In the genomic region with DNA sequence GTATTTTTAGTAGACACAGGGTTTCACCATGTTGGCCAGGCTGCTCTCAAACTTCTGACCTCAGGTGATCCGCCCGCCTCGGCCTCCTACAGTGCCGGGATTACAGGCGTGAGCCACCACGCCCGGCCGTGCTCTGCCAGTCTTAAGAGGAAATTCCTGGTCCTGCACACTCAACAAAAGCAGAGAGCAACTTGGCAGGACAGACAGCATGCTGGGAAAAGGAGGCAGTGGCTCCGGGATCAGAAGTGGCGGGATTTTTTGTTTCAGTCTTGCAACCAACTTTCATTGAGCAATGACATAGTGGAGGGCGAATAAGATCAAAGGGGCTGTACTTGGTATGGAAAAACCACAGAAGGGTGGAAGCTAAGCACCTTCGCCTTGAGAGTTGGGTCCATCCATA, we compare ENCODE assay signal across 8 cellular contexts. TPM values are rescaled to one million over a fixed set of nuclear protein-coding genes. Genes with fewer than 3 reads are reported as not detected.
A peak's percentile ranks its signal among the peaks of the same experiment; 100 is the strongest.
DNase-seq lines count a peak whose midpoint lies in the region; ATAC-seq, FAIRE-seq and TF ChIP-seq lines count a peak whose summit lies in the region.

No MANE protein-coding gene starts in this region.

- H3K4me3 ChIP-seq in GM12864 (ENCODE audit: low read depth, low read length) (peak overlapping the region; percentile 91), gastroesophageal sphincter (peak overlapping the region in 1 of 2 donors; percentile 96), gastrocnemius medialis (peak overlapping the region in 2 of 4 donors; percentile 90 to 91)

- peak; percentile 15 for ATAC-seq in gastroesophageal sphincter
- ATAC-seq in gastrocnemius medialis, result peak in 1 of 2 donors; percentile 1
- ATAC-seq in HG03159 (IDR thresholded peaks at IDR 0.05; ENCODE audit: unreplicated experiment), result no peak

- H3K9me3 ChIP-seq in gastroesophageal sphincter, result no peaks in the 10 kb centered on the region
- H3K9me3 ChIP-seq in gastrocnemius medialis, result no peaks in the 10 kb centered on the region

- in situ Hi-C loops in gastrocnemius medialis (cut with MboI; ENCODE audit: low sequenced_read_pairs in 4 of 4), result no loop called here
- in situ Hi-C loops in KBM-7 (cut with MboI; ENCODE audit: low pct_unique_long_range_greater_than_20kb, low sequenced_read_pairs), result loop anchor here (25.0 kb wide), 2 partner anchors 117 to 667 kb away; partner anchors contain the start of gene POLR3B

- POLR2A ChIA-PET in RWPE1 (lab: Yijun Ruan, JAX; ENCODE audit: low non-redundant PET), result no interaction called here

- no peak for TF ChIP-seq EP300 in gastroesophageal sphincter (IDR thresholded peaks at IDR 0.05)

- H3K27me3 ChIP-seq in gastroesophageal sphincter (no peaks in the 10 kb centered on the region), gastrocnemius medialis (no peaks in the 10 kb centered on the region)

- H3K27ac ChIP-seq in RWPE1 (peak overlapping the region; percentile 93), gastroesophageal sphincter (peak overlapping the region in 3 of 4 donors; percentile 95 to 100 (median 95)), gastrocnemius medialis (peak overlapping the region; percentile 90 to 95 (median 94))

- FAIRE-seq in D721Med (lab: Jason Lieb, UNC), result no peak

- TF ChIP-seq POLR2A in gastroesophageal sphincter (IDR thresholded peaks at IDR 0.05) (no peak), gastrocnemius medialis (IDR thresholded peaks at IDR 0.05) (no peak)

- DNase-seq in GM12864 (ENCODE audit: low read depth) (no peak), RWPE1 (ENCODE audit: low spot score) (peak; percentile 55), gastrocnemius medialis (peak in 1 of 2 donors; percentile 52), KBM-7 (no peak), D721Med (ENCODE audit: insufficient read length, low spot score) (no peak), midbrain (lab: John Stamatoyannopoulos, UW) (no peak)

- H3K4me1 ChIP-seq in gastroesophageal sphincter (peaks cover 5 to 64% (median 13%) of the 10 kb centered on the region in 3 donors), gastrocnemius medialis (peaks cover 41 to 42% of the 10 kb centered on the region in 2 donors)

- H3K36me3 ChIP-seq in gastroesophageal sphincter (peaks cover 0 to 24% of the 10 kb centered on the region in 2 donors), gastrocnemius medialis (peaks cover 0 to 10% of the 10 kb centered on the region in 2 donors)

- 48 to 57% methylated on average over 3 to 4 of the region's 12 CpGs for WGBS in gastroesophageal sphincter (ENCODE audit: low coverage in 1 of 2), 2 donors

- TF ChIP-seq CTCF in GM12864 (IDR thresholded peaks at IDR 0.05; ENCODE audit: low read depth, low read length, missing control alignments) (no peak), RWPE1 (conservative IDR thresholded peaks at IDR 0.05; ENCODE audit: low read depth) (no peak), gastroesophageal sphincter (IDR thresholded peaks at IDR 0.05) (no peak), gastrocnemius medialis (IDR thresholded peaks at IDR 0.05 in 4 of 5, conservative IDR thresholded peaks at IDR 0.05 in 1 of 5) (no peak), D721Med (IDR thresholded peaks at IDR 0.05; ENCODE audit: insufficient read depth, missing control alignments) (no peak)

- CTCF ChIA-PET in RWPE1 (lab: Yijun Ruan, JAX), result no interaction called here

- intact Hi-C loops in gastrocnemius medialis (cut with DNase I; ENCODE audit: low total_unique reads), result no loop called here

RNA-seq across cellular contexts. Expression of gene CKAP4, which starts 2.1 kb away (rescaled TPM):
- 10 to 100 TPM; 36.3 to 55.4 (median 42.9) TPM for total RNA-seq in gastroesophageal sphincter
- 10 to 100 TPM in 3 of 4 donors, 1 to 10 TPM in 1; 9.7 to 17.6 (median 15.7) TPM for total RNA-seq in gastrocnemius medialis

RNA-seq across cellular contexts. Expression of gene TCP11L2, which starts 56.8 kb away (rescaled TPM):
- 10 to 100 TPM; 35.4 to 59.8 (median 41.5) TPM for total RNA-seq in gastroesophageal sphincter
- 10 to 100 TPM; 39.1 to 51.7 (median 43.9) TPM for total RNA-seq in gastrocnemius medialis
